Comparison of ENCODE assay signal across 18 cellular contexts in genomic region chr18:76897257-76897656, GRCh38.
DNase-seq lines count a peak whose midpoint lies in the region; ATAC-seq, FAIRE-seq and TF ChIP-seq lines count a peak whose summit lies in the region.
"Had no signal": no experiment of that assay in that cellular context is flagged by ENCODE, and none has a peak within 500 bp of the region (broad histone marks: within the 10 kb centered on the region; RNA-seq: fewer than 3 reads in every experiment).

No MANE protein-coding gene starts in this region.

- ATAC-seq in naive thymus-derived CD4-positive, alpha-beta T cell: peak; percentile 33
- peak; percentile 43 for ATAC-seq in stimulated activated naive CD8-positive, alpha-beta T cell treated with anti-CD3 and anti-CD28 coated beads, Interleukin-15, amount 100 ng/mL, for 72 hours
- ATAC-seq: CD8-positive, alpha-beta T cell had no signal

- H3K36me3 ChIP-seq in bronchial epithelial cell (ENCODE audit: control insufficient read depth, insufficient read depth, low read length): peaks cover 28% of the 10 kb centered on the region
- H3K36me3 ChIP-seq in naive thymus-derived CD4-positive, alpha-beta T cell (ENCODE audit: control insufficient read depth in 2 of 3, insufficient read depth in 3 of 3, low read length in 3 of 3): peaks cover 30 to 51% (median 31%) of the 10 kb centered on the region in 3 experiments

- peaks cover 53% of the 10 kb centered on the region for H3K36me3 Mint-ChIP-seq in activated CD4-positive, alpha-beta T cell treated with anti-CD3 and anti-CD28 coated beads, Interleukin-2, amount 10 ng/mL, durations not matched to agents 24 days and 14 days (ENCODE audit: low read depth)
- peaks cover 0 to 65% (median 27%) of the 10 kb centered on the region in 5 donors for H3K36me3 Mint-ChIP-seq in naive thymus-derived CD4-positive, alpha-beta T cell

- H3K4me3 Mint-ChIP-seq in activated CD4-positive, alpha-beta T cell treated with anti-CD3 and anti-CD28 coated beads, Interleukin-2, amount 10 ng/mL, durations not matched to agents 24 days and 14 days: no peak overlapping the region
- H3K4me3 Mint-ChIP-seq in naive thymus-derived CD4-positive, alpha-beta T cell: no peak overlapping the region
- H3K4me3 Mint-ChIP-seq in stimulated activated naive CD8-positive, alpha-beta T cell treated with anti-CD3 and anti-CD28 coated beads, Interleukin-15, amount 100 ng/mL, for 72 hours: no peak overlapping the region
- H3K4me3 Mint-ChIP-seq: CD14-positive monocyte; CD8-positive, alpha-beta T cell had no signal

- H3K27me3 ChIP-seq in bronchial epithelial cell (ENCODE audit: control insufficient read depth, insufficient read depth, low read length): no peaks in the 10 kb centered on the region
- H3K27me3 ChIP-seq in naive thymus-derived CD4-positive, alpha-beta T cell (ENCODE audit: control insufficient read depth in 2 of 2, insufficient read depth in 2 of 2, low read length in 2 of 2): no peaks in the 10 kb centered on the region

- POLR2A ChIA-PET in naive thymus-derived CD4-positive, alpha-beta T cell (lab: Charles Lee): no interaction called here

- DNase-seq in activated CD4-positive, alpha-beta T cell treated with anti-CD3 and anti-CD28 coated beads, Interleukin-2, amount 10 ng/mL, durations not matched to agents 24 days and 14 days: peak; percentile 53
- no peak for DNase-seq in activated CD4-positive, alpha-beta T cell treated with anti-CD3 and anti-CD28 coated beads for 48 hours
- no peak for DNase-seq in bronchial epithelial cell (ENCODE audit: low read depth)
- no peak for DNase-seq in naive thymus-derived CD4-positive, alpha-beta T cell
- DNase-seq in stimulated activated naive CD8-positive, alpha-beta T cell treated with anti-CD3 and anti-CD28 coated beads, Interleukin-15, amount 100 ng/mL, for 72 hours: no peak
- no peak for DNase-seq in NAMALWA (ENCODE audit: low spot score)
- no peak for DNase-seq in NCI-H2171 (lab: John Stamatoyannopoulos, UW)
- DNase-seq in NCI-H2029 (lab: John Stamatoyannopoulos, UW): no peak
- DNase-seq: CD8-positive, alpha-beta T cell; COR-L47; DMS153; DMS79 treated with DMSO at 0.1 percent for 48 hours; EL; GM23248 had no signal

- peak; percentile 72 for FAIRE-seq in bronchial epithelial cell (lab: Jason Lieb, UNC)
- FAIRE-seq: G401.6, H54 had no signal

- no peaks in the 10 kb centered on the region for H3K4me1 Mint-ChIP-seq in activated CD4-positive, alpha-beta T cell treated with anti-CD3 and anti-CD28 coated beads, Interleukin-2, amount 10 ng/mL, durations not matched to agents 24 days and 14 days
- H3K4me1 Mint-ChIP-seq in naive thymus-derived CD4-positive, alpha-beta T cell: no peaks in the 10 kb centered on the region
- no peaks in the 10 kb centered on the region for H3K4me1 Mint-ChIP-seq in stimulated activated naive CD8-positive, alpha-beta T cell treated with anti-CD3 and anti-CD28 coated beads, Interleukin-15, amount 100 ng/mL, for 72 hours
- H3K4me1 Mint-ChIP-seq: CD14-positive monocyte had no signal

- no peak overlapping the region for H3K27ac Mint-ChIP-seq in activated CD4-positive, alpha-beta T cell treated with anti-CD3 and anti-CD28 coated beads, Interleukin-2, amount 10 ng/mL, durations not matched to agents 24 days and 14 days
- H3K27ac Mint-ChIP-seq in naive thymus-derived CD4-positive, alpha-beta T cell: no peak overlapping the region
- no peak overlapping the region for H3K27ac Mint-ChIP-seq in stimulated activated naive CD8-positive, alpha-beta T cell treated with anti-CD3 and anti-CD28 coated beads, Interleukin-15, amount 100 ng/mL, for 72 hours
- H3K27ac Mint-ChIP-seq: CD8-positive, alpha-beta T cell had no signal

- no peaks in the 10 kb centered on the region for H3K9me3 ChIP-seq in naive thymus-derived CD4-positive, alpha-beta T cell (ENCODE audit: control insufficient read depth in 2 of 3, low read length in 3 of 3)

- no peak for TF ChIP-seq CTCF in bronchial epithelial cell (IDR thresholded peaks at IDR 0.05; ENCODE audit: insufficient read depth, low read length, severe bottlenecking)

- CTCF ChIA-PET in naive thymus-derived CD4-positive, alpha-beta T cell (lab: Charles Lee): no interaction called here

- no peaks in the 10 kb centered on the region for H3K4me1 ChIP-seq in naive thymus-derived CD4-positive, alpha-beta T cell (ENCODE audit: control insufficient read depth in 2 of 2, insufficient read depth in 2 of 2, low read length in 2 of 2)

- H3K27ac ChIP-seq in naive thymus-derived CD4-positive, alpha-beta T cell (ENCODE audit: low read depth, low read length): no peak overlapping the region
- H3K27ac ChIP-seq: 22Rv1, GM23248 had no signal

- H3K4me3 ChIP-seq in bronchial epithelial cell (ENCODE audit: low read depth, low read length): no peak overlapping the region
- H3K4me3 ChIP-seq in naive thymus-derived CD4-positive, alpha-beta T cell (ENCODE audit: low read length): no peak overlapping the region
- H3K4me3 ChIP-seq: GM23248 had no signal

- intact Hi-C loops in activated CD4-positive, alpha-beta T cell treated with anti-CD3 and anti-CD28 coated beads, Interleukin-2, amount 10 ng/mL, durations not matched to agents 24 days and 14 days (cut with micrococcal nuclease): no loop called here
- intact Hi-C loops in naive thymus-derived CD4-positive, alpha-beta T cell (cut with micrococcal nuclease): no loop called here

- no peaks in the 10 kb centered on the region for H3K9me3 Mint-ChIP-seq in activated CD4-positive, alpha-beta T cell treated with anti-CD3 and anti-CD28 coated beads, Interleukin-2, amount 10 ng/mL, durations not matched to agents 24 days and 14 days
- H3K9me3 Mint-ChIP-seq in naive thymus-derived CD4-positive, alpha-beta T cell: no peaks in the 10 kb centered on the region
- no peaks in the 10 kb centered on the region for H3K9me3 Mint-ChIP-seq in stimulated activated naive CD8-positive, alpha-beta T cell treated with anti-CD3 and anti-CD28 coated beads, Interleukin-15, amount 100 ng/mL, for 72 hours
- H3K9me3 Mint-ChIP-seq: CD8-positive, alpha-beta T cell had no signal

- no peaks in the 10 kb centered on the region for H3K27me3 Mint-ChIP-seq in activated CD4-positive, alpha-beta T cell treated with anti-CD3 and anti-CD28 coated beads, Interleukin-2, amount 10 ng/mL, durations not matched to agents 24 days and 14 days
- no peaks in the 10 kb centered on the region for H3K27me3 Mint-ChIP-seq in naive thymus-derived CD4-positive, alpha-beta T cell
- H3K27me3 Mint-ChIP-seq in stimulated activated naive CD8-positive, alpha-beta T cell treated with anti-CD3 and anti-CD28 coated beads, Interleukin-15, amount 100 ng/mL, for 72 hours: no peaks in the 10 kb centered on the region
